ENCODE assay signal across 26 cellular contexts in the genomic region with DNA sequence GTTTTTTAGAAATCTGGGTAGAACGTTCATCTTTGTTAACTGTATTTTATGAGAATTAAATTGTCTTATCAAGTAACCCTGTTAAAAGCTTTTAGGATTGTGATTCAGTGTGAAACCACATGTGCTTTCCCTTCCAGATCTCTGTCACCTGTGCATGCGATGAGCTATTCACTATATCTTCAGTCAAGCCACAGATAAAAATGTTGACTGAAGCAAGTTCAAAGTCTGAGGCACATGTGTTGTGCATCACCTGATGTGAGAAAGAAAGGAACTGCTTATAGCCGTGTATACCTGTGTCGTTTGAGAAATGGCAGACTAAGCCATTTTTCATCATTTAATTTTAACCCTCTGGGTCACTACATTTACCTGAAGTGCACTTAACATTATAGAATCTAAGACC.
"Had no signal": no experiment of that assay in that cellular context is flagged by ENCODE, and none has a peak within 500 bp of the region (broad histone marks: within the 10 kb centered on the region; RNA-seq: fewer than 3 reads in every experiment).

No MANE protein-coding gene starts in this region.

- H3K79me2 ChIP-seq: parathyroid adenoma had no signal

- DNase-seq: dermis blood vessel endothelial cell; effector memory CD4-positive, alpha-beta T cell; foreskin keratinocyte; heart left ventricle; hippocampal formation; left ventricle myocardium superior; lower lobe of right lung; naive B cell; sigmoid colon; spleen; stimulated activated CD4-positive, alpha-beta T cell treated with anti-CD3 and anti-CD28 coated beads, Interleukin-4, amount 100 ng/mL, for 4 hours; stimulated activated naive CD8-positive, alpha-beta T cell treated with anti-CD3 and anti-CD28 coated beads, Interleukin-15, Interleukin-2, amounts not matched to agents 100 U/mL and 50 U/mL, for 24 hours; substantia nigra; testis; tibial artery; upper lobe of left lung had no signal

- H3K4me1 ChIP-seq: esophagus muscularis mucosa, foreskin keratinocyte, gastroesophageal sphincter, heart left ventricle, lower lobe of right lung, parathyroid adenoma, sigmoid colon, spleen, testis, tibial artery, upper lobe of left lung had no signal

- H3K9me3 ChIP-seq: lower lobe of right lung, neutrophil, sigmoid colon, testis had no signal

- ATAC-seq: foreskin keratinocyte; gastroesophageal sphincter; heart left ventricle; left ventricle myocardium superior; lower lobe of right lung; natural killer cell treated with Interleukin-12 subunit alpha and Interleukin-12 subunit beta and Interleukin-15 and Interleukin-18, amount 100 ng/mL, for 72 hours; stimulated activated memory B cell treated with anti-CD40 and anti-IgM and Interleukin-4, amounts not matched to agents 10 μg/mL and 1 μg/mL and 100 μg/mL, for 72 hours; stimulated activated naive CD8-positive, alpha-beta T cell treated with anti-CD3 and anti-CD28 coated beads, Interleukin-15, Interleukin-2, amounts not matched to agents 100 U/mL and 50 U/mL, for 24 hours had no signal

- H3K4me3 ChIP-seq: coronary artery, esophagus muscularis mucosa, gastroesophageal sphincter, heart left ventricle, lower lobe of right lung, sigmoid colon, spleen, testis, tibial artery, upper lobe of left lung had no signal

- H3K9ac ChIP-seq: parathyroid adenoma had no signal

- H2AFZ ChIP-seq: parathyroid adenoma had no signal

- H3K27ac ChIP-seq: coronary artery, esophagus muscularis mucosa, foreskin keratinocyte, gastroesophageal sphincter, heart left ventricle, lower lobe of right lung, neutrophil, parathyroid adenoma, sigmoid colon, spleen, testis, tibial artery, upper lobe of left lung had no signal

- FAIRE-seq: endothelial cell of umbilical vein, islet of Langerhans, urothelium cell line had no signal

- H3K36me3 ChIP-seq: esophagus muscularis mucosa, gastroesophageal sphincter, heart left ventricle, lower lobe of right lung, neutrophil, sigmoid colon, spleen, tibial artery, upper lobe of left lung had no signal

- H3K27me3 ChIP-seq: esophagus muscularis mucosa, foreskin keratinocyte, gastroesophageal sphincter, heart left ventricle, neutrophil, sigmoid colon, spleen, testis, tibial artery, upper lobe of left lung had no signal
